Comparison of ENCODE assay signal across 22 cellular contexts in the genomic region with DNA sequence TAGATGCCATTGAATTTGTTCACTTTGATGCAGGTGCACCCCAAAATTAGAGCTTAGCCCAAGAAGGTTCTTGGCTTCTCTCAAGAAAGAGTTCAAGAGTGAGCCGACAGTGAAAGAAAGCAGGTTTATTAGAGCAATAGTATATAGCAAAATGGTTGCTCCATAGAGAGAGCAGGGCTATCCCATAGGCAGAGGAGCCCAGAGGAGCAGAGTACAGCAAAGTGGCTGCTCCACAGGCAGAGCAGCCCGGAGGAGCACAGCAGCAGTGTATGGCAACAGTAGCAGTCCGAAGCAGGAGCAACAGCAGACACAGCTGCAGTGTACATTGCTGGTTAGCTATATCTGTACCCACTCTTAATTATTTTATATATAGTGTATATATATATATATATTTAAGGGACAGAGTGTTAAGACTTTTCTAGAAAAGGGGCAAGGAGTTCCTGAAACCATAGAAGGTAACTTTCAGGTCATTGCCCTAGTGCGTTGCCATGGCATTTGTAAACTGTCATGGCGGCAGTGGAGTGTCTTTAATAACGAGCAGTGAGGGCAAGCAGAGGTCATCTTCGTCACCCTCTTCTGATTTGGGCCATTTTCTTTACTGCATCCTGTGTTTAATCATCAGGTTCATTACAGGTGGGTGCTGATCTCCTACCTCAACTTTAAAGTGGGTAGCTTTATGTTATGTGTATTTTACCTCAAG.
"Had no signal": no experiment of that assay in that cellular context is flagged by ENCODE, and none has a peak within 500 bp of the region (broad histone marks: within the 10 kb centered on the region; RNA-seq: fewer than 3 reads in every experiment).

No MANE protein-coding gene starts in this region.

- H3K4me3 ChIP-seq: MG63, Peyer's patch, SJSA1, SK-N-MC had no signal

- DNase-seq: Karpas-422, KG1, MG63, NCI-H1092, NCI-H1105 treated with DMSO at 0.1 percent for 48 hours, NCI-H1417 treated with DMSO at 0.1 percent for 48 hours, NCI-H146, NCI-H1694 treated with DMSO at 0.1 percent for 48 hours, NCI-H1930, NCI-H2107, NCI-H2227 treated with DMSO at 0.1 percent for 48 hours, NCI-H526 treated with DMSO at 0.1 percent for 48 hours, NCI-H748 treated with DMSO at 0.1 percent for 48 hours, PC-3, Peyer's patch, Right ventricle myocardium superior, SIG-M5, SW 1271, T-cell had no signal

- H3K27me3 ChIP-seq: MG63, Peyer's patch, SJSA1 had no signal

- H3K9me3 ChIP-seq: MG63, Peyer's patch, SJSA1 had no signal

- H3K27ac Mint-ChIP-seq: T-cell had no signal

- H3K4me3 Mint-ChIP-seq: T-cell had no signal

- H3K27ac ChIP-seq: HL-60, Peyer's patch, SJSA1, SK-N-MC had no signal

- H3K27me3 Mint-ChIP-seq: T-cell had no signal

- H3K4me1 ChIP-seq: Peyer's patch, SJSA1 had no signal

- H3K36me3 ChIP-seq: MG63, Peyer's patch, SJSA1 had no signal
